Comparison of ENCODE assay signal across 31 cellular contexts in the genomic region with DNA sequence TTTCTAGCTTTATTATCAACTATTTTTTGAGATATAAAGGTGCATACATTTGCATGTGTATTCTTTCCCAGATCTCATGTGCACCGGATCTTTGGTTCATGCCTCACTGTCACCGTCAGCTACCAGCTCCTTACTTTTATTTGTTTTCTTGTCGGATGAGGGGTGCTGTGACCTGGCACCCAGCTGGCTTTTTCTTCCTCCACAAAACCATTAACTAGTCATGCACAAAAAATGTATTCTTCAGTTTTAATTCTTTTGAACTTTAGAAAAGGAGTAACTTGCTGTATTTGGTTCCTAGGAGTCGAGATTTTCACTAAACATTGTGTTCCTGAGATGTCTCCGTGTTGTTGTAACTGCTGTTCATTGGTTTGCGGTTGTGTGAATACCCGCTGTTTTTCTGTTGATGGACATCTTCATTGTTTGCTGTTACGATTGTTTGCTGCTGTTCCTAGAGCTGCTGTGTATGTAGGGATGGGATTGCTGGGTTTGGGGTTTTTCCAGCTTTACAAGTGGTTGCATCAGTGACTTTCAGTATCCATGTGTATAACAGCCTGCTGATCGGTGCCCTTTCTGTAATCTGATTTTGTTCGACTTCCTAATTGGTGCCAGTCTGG. TPM values are rescaled to one million over a fixed set of nuclear protein-coding genes. Genes with fewer than 3 reads are reported as not detected.
A peak's percentile ranks its signal among the peaks of the same experiment; 100 is the strongest.
DNase-seq lines count a peak whose midpoint lies in the region; ATAC-seq, FAIRE-seq and TF ChIP-seq lines count a peak whose summit lies in the region.
"Had no signal": no experiment of that assay in that cellular context is flagged by ENCODE, and none has a peak within 500 bp of the region (broad histone marks: within the 10 kb centered on the region; RNA-seq: fewer than 3 reads in every experiment).

No MANE protein-coding gene starts in this region.

- H3K9me3 Mint-ChIP-seq in astrocyte (ENCODE audit: unreplicated experiment): peaks cover 15% of the 10 kb centered on the region
- H3K9me3 Mint-ChIP-seq: GM23338 had no signal

- FAIRE-seq in H54 (lab: Jason Lieb, UNC): peak; percentile 45
- FAIRE-seq in astrocyte (lab: Jason Lieb, UNC): no peak
- FAIRE-seq: GM12891, islet of Langerhans, TTC549 had no signal

- peak overlapping the region; percentile 48 for H3K4me2 ChIP-seq in astrocyte (ENCODE audit: low read length)
- H3K4me2 ChIP-seq: GM23338 had no signal

- H3K36me3 ChIP-seq in astrocyte (ENCODE audit: insufficient read depth, low read length) (no peaks in the 10 kb centered on the region), lower lobe of right lung (no peaks in the 10 kb centered on the region)
- H3K36me3 ChIP-seq: esophagus muscularis mucosa had no signal

- no peaks in the 10 kb centered on the region for H3K79me2 ChIP-seq in astrocyte (ENCODE audit: insufficient read depth, low read length)
- H3K79me2 ChIP-seq: parathyroid adenoma had no signal

- no peaks in the 10 kb centered on the region for H3K9me3 ChIP-seq in astrocyte (ENCODE audit: insufficient read depth, low read depth, low read length)
- no peaks in the 10 kb centered on the region for H3K9me3 ChIP-seq in lower lobe of right lung
- H3K9me3 ChIP-seq: body of pancreas had no signal

- no peak overlapping the region for H3K9ac ChIP-seq in astrocyte (ENCODE audit: low read length)
- H3K9ac ChIP-seq: parathyroid adenoma had no signal

- H3K27ac Mint-ChIP-seq in astrocyte (ENCODE audit: unreplicated experiment): peak overlapping the region; percentile 81
- H3K27ac Mint-ChIP-seq: activated CD8-positive, alpha-beta memory T cell treated with anti-CD3 and anti-CD28 coated beads, Interleukin-2, amount 10 ng/mL, durations not matched to agents 7 days and 5 days; activated naive CD8-positive, alpha-beta T cell; activated T-helper 17 cell treated with anti-CD3 and anti-CD28 coated beads, Interleukin-2, amount 50 U/mL, for 72 hours; GM23338; nephron had no signal

- H3K36me3 Mint-ChIP-seq in astrocyte (ENCODE audit: low read depth, unreplicated experiment): peaks cover 17% of the 10 kb centered on the region
- H3K36me3 Mint-ChIP-seq: activated CD8-positive, alpha-beta memory T cell treated with anti-CD3 and anti-CD28 coated beads, Interleukin-2, amount 10 ng/mL, durations not matched to agents 7 days and 5 days had no signal

- H3K4me1 ChIP-seq in astrocyte (ENCODE audit: insufficient read depth, low read length): peaks cover 10% of the 10 kb centered on the region
- no peaks in the 10 kb centered on the region for H3K4me1 ChIP-seq in lower lobe of right lung
- H3K4me1 ChIP-seq: body of pancreas, esophagus muscularis mucosa, parathyroid adenoma had no signal

- no peaks in the 10 kb centered on the region for H4K20me1 ChIP-seq in astrocyte (ENCODE audit: insufficient read depth, low read length)

- peaks cover 8% of the 10 kb centered on the region for H3K4me1 Mint-ChIP-seq in astrocyte (ENCODE audit: low read depth, unreplicated experiment)
- H3K4me1 Mint-ChIP-seq: activated CD8-positive, alpha-beta memory T cell treated with anti-CD3 and anti-CD28 coated beads, Interleukin-2, amount 10 ng/mL, durations not matched to agents 7 days and 5 days; activated T-helper 17 cell treated with anti-CD3 and anti-CD28 coated beads, Interleukin-2, amount 50 U/mL, for 72 hours; GM23338; nephron had no signal

- ATAC-seq in lower lobe of right lung: no peak
- no peak for ATAC-seq in HG02884 (IDR thresholded peaks at IDR 0.05; ENCODE audit: unreplicated experiment)
- ATAC-seq: activated CD8-positive, alpha-beta memory T cell treated with anti-CD3 and anti-CD28 coated beads, Interleukin-2, amount 10 ng/mL, durations not matched to agents 7 days and 5 days; activated T-helper 17 cell treated with anti-CD3 and anti-CD28 coated beads, Interleukin-2, amount 50 U/mL, for 72 hours; body of pancreas; GM23338; right cardiac atrium had no signal

- H3K27ac ChIP-seq in astrocyte (ENCODE audit: low read depth, low read length) (no peak overlapping the region), lower lobe of right lung (no peak overlapping the region)
- H3K27ac ChIP-seq: body of pancreas, C4-2B, esophagus muscularis mucosa, parathyroid adenoma had no signal

- no peak for TF ChIP-seq CTCF in astrocyte (IDR thresholded peaks at IDR 0.05; ENCODE audit: insufficient read depth, low read depth, low read length)
- no peak for TF ChIP-seq CTCF in fibroblast of villous mesenchyme (IDR thresholded peaks at IDR 0.05; ENCODE audit: insufficient read depth, low read depth, low read length)
- no peak for TF ChIP-seq CTCF in lower lobe of right lung (IDR thresholded peaks at IDR 0.05)

- H3K4me3 Mint-ChIP-seq in astrocyte (ENCODE audit: unreplicated experiment): no peak overlapping the region
- H3K4me3 Mint-ChIP-seq: activated CD8-positive, alpha-beta memory T cell treated with anti-CD3 and anti-CD28 coated beads, Interleukin-2, amount 10 ng/mL, durations not matched to agents 7 days and 5 days; activated naive CD8-positive, alpha-beta T cell; activated T-helper 17 cell treated with anti-CD3 and anti-CD28 coated beads, Interleukin-2, amount 50 U/mL, for 72 hours; GM23338; nephron had no signal

- no peaks in the 10 kb centered on the region for H3K27me3 ChIP-seq in astrocyte (ENCODE audit: insufficient read depth, low read length)
- no peaks in the 10 kb centered on the region for H3K27me3 ChIP-seq in lower lobe of right lung (ENCODE audit: low read depth)
- H3K27me3 ChIP-seq: body of pancreas had no signal

- no peak overlapping the region for H2AFZ ChIP-seq in astrocyte (ENCODE audit: low read depth, low read length)
- H2AFZ ChIP-seq: GM23338, parathyroid adenoma had no signal

- H3K4me3 ChIP-seq in astrocyte (ENCODE audit: insufficient read depth, low read depth, low read length) (no peak overlapping the region), fibroblast of villous mesenchyme (ENCODE audit: low read depth, low read length) (no peak overlapping the region), lower lobe of right lung (no peak overlapping the region)
- H3K4me3 ChIP-seq: body of pancreas, esophagus muscularis mucosa, GM23338 had no signal

- DNase-seq in H54 (ENCODE audit: insufficient read length, low spot score) (peak; percentile 12), NCI-H748 (lab: John Stamatoyannopoulos, UW; ENCODE audit: unreplicated experiment) (peak; percentile 83), astrocyte (ENCODE audit: low read depth) (peak; percentile 57), fibroblast of villous mesenchyme (ENCODE audit: low read depth) (peak; percentile 79), SK-N-DZ (ENCODE audit: low spot score) (no peak), globus pallidus (ENCODE audit: low spot score) (no peak), lower lobe of right lung (no peak)
- DNase-seq: activated CD4-positive, alpha-beta T cell treated with anti-CD3 and anti-CD28 coated beads for 48 hours; activated CD8-positive, alpha-beta memory T cell treated with anti-CD3 and anti-CD28 coated beads, Interleukin-2, amount 10 ng/mL, durations not matched to agents 7 days and 5 days; body of pancreas; MM.1S; NCI-H1436; NCI-H774; right cardiac atrium; SHP77; stimulated activated CD4-positive, alpha-beta T cell treated with anti-CD3 and anti-CD28 coated beads, Interleukin-4, amount 100 ng/mL, for 24 hours; stimulated activated naive CD4-positive, alpha-beta T cell had no signal

- intact Hi-C loops in lower lobe of right lung (cut with DNase I): no loop called here

- no peak for TF ChIP-seq POLR2A in H54 (IDR thresholded peaks at IDR 0.05; ENCODE audit: low read depth, low read length)

- H3K27me3 Mint-ChIP-seq in astrocyte (ENCODE audit: low read depth, unreplicated experiment): peaks cover 9% of the 10 kb centered on the region

RNA-seq across cellular contexts. Expression of gene MOV10L1, which starts 39.4 kb away (rescaled TPM):
- total RNA-seq in astrocyte (0.61 and 0.62 TPM in 2 replicates), fibroblast of villous mesenchyme (9.7 and 10.8 TPM in 2 replicates), lower lobe of right lung (0.56 TPM)
- polyA plus RNA-seq in SK-N-DZ (2014; cell fraction: cytosol; rRNA removed): 0.41 TPM in 1 of 2 replicates, not detected in the other
- 0.24 and 0.64 TPM in 2 replicates for polyA plus RNA-seq in SK-N-DZ (2014; cell fraction: nucleus; rRNA removed)
- total RNA-seq: activated T-helper 17 cell treated with anti-CD3 and anti-CD28 coated beads, Interleukin-2, amount 50 U/mL, for 72 hours; mononuclear cell had no signal

RNA-seq across cellular contexts. Expression of gene PANX2, which starts 41.3 kb away (rescaled TPM):
- 2.3 and 2.8 TPM in 2 replicates for total RNA-seq in astrocyte
- total RNA-seq in fibroblast of villous mesenchyme: 0.32 and 0.43 TPM in 2 replicates
- polyA plus RNA-seq in SK-N-DZ (2014; cell fraction: cytosol; rRNA removed): 1.7 and 2.2 TPM in 2 replicates
- 1.8 and 2.6 TPM in 2 replicates for polyA plus RNA-seq in SK-N-DZ (2014; cell fraction: nucleus; rRNA removed)
- total RNA-seq in lower lobe of right lung: 2.5 TPM

RNA-seq across cellular contexts. Expression of gene MLC1, which starts 44.0 kb away (rescaled TPM):
- total RNA-seq in astrocyte: 0.09 and 0.70 TPM in 2 replicates
- under 0.01 TPM in 2 replicates for total RNA-seq in fibroblast of villous mesenchyme
- not detected in 2 replicates for polyA plus RNA-seq in SK-N-DZ (2014; cell fraction: cytosol; rRNA removed)
- not detected in 2 replicates for polyA plus RNA-seq in SK-N-DZ (2014; cell fraction: nucleus; rRNA removed)
- 3.2 TPM for total RNA-seq in lower lobe of right lung
- total RNA-seq: body of pancreas, Daoy, glomerular endothelial cell, GM23338 had no signal
- polyA plus RNA-seq: GM23338 had no signal

RNA-seq across cellular contexts. Expression of gene TRABD, which starts 56.5 kb away (rescaled TPM):
- 34.0 and 35.7 TPM in 2 replicates for total RNA-seq in astrocyte
- 21.6 and 27.4 TPM in 2 replicates for total RNA-seq in fibroblast of villous mesenchyme
- 51.6 and 62.9 TPM in 2 replicates for polyA plus RNA-seq in SK-N-DZ (2014; cell fraction: cytosol; rRNA removed)
- 188 and 198 TPM in 2 replicates for polyA plus RNA-seq in SK-N-DZ (2014; cell fraction: nucleus; rRNA removed)
- total RNA-seq in lower lobe of right lung: 43.7 TPM

Comparison
In these comparisons a context has a peak if more than half of its experiments do, and no peak if none do; other contexts are left out.
1. DNase-seq: peak in H54 (single experiment), NCI-H748 (single experiment), astrocyte (single experiment) and fibroblast of villous mesenchyme (single experiment); none in SK-N-DZ (single experiment), globus pallidus (single experiment) and lower lobe of right lung (single experiment).